Comparison of ENCODE assay signal across 8 cellular contexts in the genomic region with DNA sequence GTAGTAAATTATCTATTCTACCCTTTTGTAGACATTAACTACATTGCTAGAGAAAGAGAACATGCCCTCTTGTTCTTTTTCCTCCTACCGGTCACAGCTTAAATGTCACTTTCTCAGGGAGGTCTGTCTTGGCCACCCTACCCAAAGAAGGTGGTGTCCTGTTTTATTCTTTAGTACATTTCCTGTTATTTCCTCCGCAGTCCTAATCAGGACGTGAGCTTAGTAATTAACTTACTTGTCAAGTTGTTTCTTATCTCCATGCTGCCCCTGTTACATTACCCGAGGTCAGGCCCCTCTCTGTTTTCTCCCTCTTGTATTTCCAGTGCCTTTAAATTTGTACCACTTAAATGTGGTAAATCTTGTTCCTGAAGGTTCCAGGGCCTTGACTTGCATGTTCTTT.
DNase-seq lines count a peak whose midpoint lies in the region; ATAC-seq and TF ChIP-seq lines count a peak whose summit lies in the region.

No MANE protein-coding gene starts in this region.

- DNase-seq in lung microvascular endothelial cell (ENCODE audit: low read depth in 2 of 2): peak; percentile 13 to 50
- DNase-seq in middle frontal gyrus (ENCODE audit: extremely low spot score, low spot score): no peak
- no peak for DNase-seq in omental fat pad (ENCODE audit: low spot score)
- no peak for DNase-seq in activated gamma-delta T cell (lab: John Stamatoyannopoulos, UW)
- DNase-seq in NCI-H69 (lab: John Stamatoyannopoulos, UW): no peak

- ATAC-seq in GM18508 (IDR thresholded peaks at IDR 0.05; ENCODE audit: insufficient read depth, unreplicated experiment) (peak; percentile 23), GM21447 (IDR thresholded peaks at IDR 0.05; ENCODE audit: unreplicated experiment) (peak; percentile 30), HG03521 (IDR thresholded peaks at IDR 0.05; ENCODE audit: unreplicated experiment) (peak; percentile 38), omental fat pad (ENCODE audit: low FRiP score) (no peak)

- no peak for TF ChIP-seq CTCF in omental fat pad (IDR thresholded peaks at IDR 0.05)

Comparison
In these comparisons a context has a peak if more than half of its experiments do, and no peak if none do; other contexts are left out.
1. DNase-seq: peak in lung microvascular endothelial cell (2 of 2); none in middle frontal gyrus (single experiment), omental fat pad (single experiment), activated gamma-delta T cell (single experiment) and NCI-H69 (single experiment).